1 cellular context compared by ENCODE assay signal in the genomic region with DNA sequence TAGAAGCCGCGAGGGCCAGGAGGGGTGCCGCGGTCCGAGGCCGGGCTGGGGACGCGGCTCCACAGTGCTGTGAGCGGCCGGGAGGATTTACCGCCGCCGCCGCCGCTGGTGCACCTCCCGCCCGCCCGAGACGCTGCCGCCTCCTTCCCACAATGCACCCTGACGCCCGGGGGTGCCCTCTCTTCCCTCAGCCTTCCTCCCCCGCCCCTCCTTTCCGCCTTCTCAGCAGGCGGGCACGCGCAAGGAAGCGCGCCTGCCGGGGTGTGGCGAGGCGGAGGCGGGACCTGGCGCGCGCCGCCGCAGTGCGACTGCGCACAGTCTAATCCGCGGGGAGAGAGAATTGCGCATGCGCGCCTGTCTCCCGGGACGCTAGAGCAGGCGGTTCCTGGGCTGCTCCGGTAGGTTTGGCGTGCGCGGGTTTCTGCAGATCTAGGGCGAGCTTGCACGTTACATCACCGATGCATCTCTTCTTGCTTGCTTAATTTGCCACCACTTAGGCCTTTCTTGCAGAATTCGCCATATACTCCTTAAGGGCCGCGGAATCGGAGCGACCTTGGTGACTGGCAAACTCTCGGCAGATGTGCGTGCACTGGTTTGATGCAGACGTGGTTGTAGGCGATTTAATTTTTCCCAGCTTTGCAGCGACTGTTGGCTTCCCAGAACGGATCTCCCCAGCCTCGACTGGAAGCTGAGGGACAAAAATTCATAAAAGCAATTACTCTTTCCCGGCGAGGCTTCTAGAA.
A peak's percentile ranks its signal among the peaks of the same experiment; 100 is the strongest.
TF ChIP-seq lines count a peak whose summit lies in the region.

Gene GVQW3 (plus strand): TSS at position 347 of the 743 bp plus-strand sequence. CDS start 506 bp downstream, outside the sequence.
Gene THAP12 (minus strand): TSS at position 156 of the 743 bp plus-strand sequence. CDS start 296 bp downstream, outside the sequence.

TF ChIP-seq in GM12878, 131 proteins besides CTCF, POLR2A, EP300 and RAD21 (continued from another document):
- no peak for TF ChIP-seq PRDM15 (CRISPR knock-in tag; IDR thresholded peaks at IDR 0.05)
- TF ChIP-seq CBFB (IDR thresholded peaks at IDR 0.05; ENCODE audit: low read depth), result peak; percentile 20; the same call in 1 of the 2 replicates
- TF ChIP-seq PKNOX1 (IDR thresholded peaks at IDR 0.05), result 0 out of 2 replicates have a peak, but pooled peaks have one; percentile 13
- TF ChIP-seq SRF (IDR thresholded peaks at IDR 0.05; ENCODE audit: low read depth in 2 of 2, low read length in 2 of 2), result peak in 1 of 2 experiments; percentile 50; a peak in 1 of 4 replicates
- no peak for TF ChIP-seq ZZZ3 (IDR thresholded peaks at IDR 0.05; ENCODE audit: control insufficient read depth, insufficient read length, low read depth)
- peak; percentile 65 for TF ChIP-seq SIN3A (IDR thresholded peaks at IDR 0.05; ENCODE audit: low read depth, low read length)
- TF ChIP-seq, protein P1, sequence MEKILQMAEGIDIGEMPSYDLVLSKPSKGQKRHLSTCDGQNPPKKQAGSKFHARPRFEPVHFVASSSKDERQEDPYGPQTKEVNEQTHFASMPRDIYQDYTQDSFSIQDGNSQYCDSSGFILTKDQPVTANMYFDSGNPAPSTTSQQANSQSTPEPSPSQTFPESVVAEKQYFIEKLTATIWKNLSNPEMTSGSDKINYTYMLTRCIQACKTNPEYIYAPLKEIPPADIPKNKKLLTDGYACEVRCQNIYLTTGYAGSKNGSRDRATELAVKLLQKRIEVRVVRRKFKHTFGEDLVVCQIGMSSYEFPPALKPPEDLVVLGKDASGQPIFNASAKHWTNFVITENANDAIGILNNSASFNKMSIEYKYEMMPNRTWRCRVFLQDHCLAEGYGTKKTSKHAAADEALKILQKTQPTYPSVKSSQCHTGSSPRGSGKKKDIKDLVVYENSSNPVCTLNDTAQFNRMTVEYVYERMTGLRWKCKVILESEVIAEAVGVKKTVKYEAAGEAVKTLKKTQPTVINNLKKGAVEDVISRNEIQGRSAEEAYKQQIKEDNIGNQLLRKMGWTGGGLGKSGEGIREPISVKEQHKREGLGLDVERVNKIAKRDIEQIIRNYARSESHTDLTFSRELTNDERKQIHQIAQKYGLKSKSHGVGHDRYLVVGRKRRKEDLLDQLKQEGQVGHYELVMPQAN (conservative IDR thresholded peaks at IDR 0.05), result peak; percentile 73
- TF ChIP-seq ZNF207 (IDR thresholded peaks at IDR 0.05; ENCODE audit: borderline replicate concordance), result peak; percentile 46; the same call in 1 of the 2 replicates
- no peak for TF ChIP-seq BMI1 (IDR thresholded peaks at IDR 0.05; ENCODE audit: borderline replicate concordance)
- TF ChIP-seq CREM (IDR thresholded peaks at IDR 0.05; ENCODE audit: low read depth), result no peak
- TF ChIP-seq NFYA (IDR thresholded peaks at IDR 0.05; ENCODE audit: borderline replicate concordance, low read depth, low read length), result no peak
- TF ChIP-seq ESRRA (IDR thresholded peaks at IDR 0.05; ENCODE audit: low read length), result no peak
- TF ChIP-seq SIX5 (IDR thresholded peaks at IDR 0.05; ENCODE audit: low read depth, low read length, severe bottlenecking), result peak; percentile 43
- TF ChIP-seq CHD2 (IDR thresholded peaks at IDR 0.05; ENCODE audit: borderline replicate concordance, low read depth, low read length), result peak; percentile 27; the same call in 1 of the 2 replicates
- peak; percentile 51; the same call in 1 of the 2 replicates for TF ChIP-seq HDGF (IDR thresholded peaks at IDR 0.05)
- peak; percentile 41 for TF ChIP-seq CREB1 (IDR thresholded peaks at IDR 0.05; ENCODE audit: low read depth)
